ENCODE assay signal across 10 cellular contexts in genomic region chr17:42521036-42521435, GRCh38. TPM values are rescaled to one million over a fixed set of nuclear protein-coding genes. Genes with fewer than 3 reads are reported as not detected.
DNase-seq lines count a peak whose midpoint lies in the region; ATAC-seq and TF ChIP-seq lines count a peak whose summit lies in the region.
"Had no signal": no experiment of that assay in that cellular context is flagged by ENCODE, and none has a peak within 500 bp of the region (broad histone marks: within the 10 kb centered on the region; RNA-seq: fewer than 3 reads in every experiment).

No MANE protein-coding gene starts in this region.

- H3K4me1 ChIP-seq in endodermal cell (ENCODE audit: control insufficient read depth, insufficient read depth, low read length) = peaks cover 19% of the 10 kb centered on the region
- H3K4me1 ChIP-seq in neural progenitor cell = peaks cover 21% of the 10 kb centered on the region
- peaks cover 76% of the 10 kb centered on the region for H3K4me1 ChIP-seq in upper lobe of right lung

- no peaks in the 10 kb centered on the region for H3K36me3 Mint-ChIP-seq in activated T-cell treated with anti-CD3 and anti-CD28 coated beads, Interleukin-2, amount 50 U/mL, for 72 hours (ENCODE audit: insufficient read depth in 2 of 2)
- H3K36me3 Mint-ChIP-seq in endodermal cell (ENCODE audit: low read depth) = peaks cover 35% of the 10 kb centered on the region
- peaks cover 18% of the 10 kb centered on the region for H3K36me3 Mint-ChIP-seq in neural progenitor cell

- H3K4me3 ChIP-seq in endodermal cell (ENCODE audit: low read length) = no peak overlapping the region
- H3K4me3 ChIP-seq in neural progenitor cell = no peak overlapping the region
- no peak overlapping the region for H3K4me3 ChIP-seq in upper lobe of right lung

- no peak for TF ChIP-seq CTCF in endodermal cell (conservative IDR thresholded peaks at IDR 0.05)
- TF ChIP-seq CTCF in neural progenitor cell (IDR thresholded peaks at IDR 0.05) = no peak
- no peak for TF ChIP-seq CTCF in upper lobe of right lung (IDR thresholded peaks at IDR 0.05)

- no peak overlapping the region for H3K4me2 ChIP-seq in neural progenitor cell

- peak in 1 of 2 donors; percentile 42 for DNase-seq in activated T-cell treated with anti-CD3 and anti-CD28 coated beads, Interleukin-2, amount 50 U/mL, for 72 hours
- DNase-seq in activated T-cell treated with anti-CD3 and anti-CD28 coated beads for 4 hours (no peak), endodermal cell (peak; percentile 44), neural progenitor cell (ENCODE audit: low spot score) (no peak), upper lobe of right lung (no peak), RPMI8226 (no peak), cortex of kidney (lab: John Stamatoyannopoulos, UW) (no peak)
- DNase-seq: activated CD4-positive, alpha-beta T cell treated with anti-CD3 and anti-CD28 coated beads, Interleukin-2, amount 50 U/mL, for 48 hours; stimulated activated CD4-positive, alpha-beta T cell treated with anti-CD3 and anti-CD28 coated beads, Interleukin-2, amount 100 ng/mL, for 48 hours had no signal

- H3K27ac ChIP-seq in endodermal cell (ENCODE audit: low read depth, low read length) (peak overlapping the region; percentile 97), neural progenitor cell (no peak overlapping the region), upper lobe of right lung (peak overlapping the region; percentile 81)

- ATAC-seq in activated T-cell treated with anti-CD3 and anti-CD28 coated beads, Interleukin-2, amount 50 U/mL, for 72 hours (replicated peaks in 1 of 2) = peak; percentile 67 to 73
- ATAC-seq in upper lobe of right lung (no peak), HG02840 (IDR thresholded peaks at IDR 0.05; ENCODE audit: low FRiP score, unreplicated experiment) (no peak)

- H3K36me3 ChIP-seq in endodermal cell (ENCODE audit: control insufficient read depth, insufficient read depth, low read length) (peaks cover 14% of the 10 kb centered on the region), neural progenitor cell (no peaks in the 10 kb centered on the region), upper lobe of right lung (peaks cover 14% of the 10 kb centered on the region)

- H3K4me1 Mint-ChIP-seq in activated T-cell treated with anti-CD3 and anti-CD28 coated beads, Interleukin-2, amount 50 U/mL, for 72 hours (ENCODE audit: low read depth) = peaks cover 26% of the 10 kb centered on the region
- H3K4me1 Mint-ChIP-seq in endodermal cell (peaks cover 22% of the 10 kb centered on the region), neural progenitor cell (peaks cover 69% of the 10 kb centered on the region)

- H3K4me3 Mint-ChIP-seq in activated T-cell treated with anti-CD3 and anti-CD28 coated beads, Interleukin-2, amount 50 U/mL, for 72 hours = no peak overlapping the region
- H3K4me3 Mint-ChIP-seq in endodermal cell (no peak overlapping the region), neural progenitor cell (peak overlapping the region; percentile 77)

- no peak overlapping the region for H3K9ac ChIP-seq in endodermal cell (ENCODE audit: extremely low read depth, low read length, poor library complexity, severe bottlenecking)
- H3K9ac ChIP-seq in neural progenitor cell = no peak overlapping the region

- no peak overlapping the region for H3K27ac Mint-ChIP-seq in activated T-cell treated with anti-CD3 and anti-CD28 coated beads, Interleukin-2, amount 50 U/mL, for 72 hours
- no peak overlapping the region for H3K27ac Mint-ChIP-seq in endodermal cell
- H3K27ac Mint-ChIP-seq in neural progenitor cell = peak overlapping the region; percentile 100

- 92 to 93% methylated on average over 3 to 8 of the region's 8 CpGs for WGBS in endodermal cell (ENCODE audit: insufficient coverage in 1 of 2, insufficient read length in 1 of 2), 2 experiments

- H3K9me3 ChIP-seq in endodermal cell (ENCODE audit: control insufficient read depth, low read length) (no peaks in the 10 kb centered on the region), neural progenitor cell (ENCODE audit: low read depth) (no peaks in the 10 kb centered on the region), upper lobe of right lung (no peaks in the 10 kb centered on the region)

- intact Hi-C loops in upper lobe of right lung (cut with DNase I) = no loop called here

- H3K9me3 Mint-ChIP-seq in activated T-cell treated with anti-CD3 and anti-CD28 coated beads, Interleukin-2, amount 50 U/mL, for 72 hours = no peaks in the 10 kb centered on the region
- H3K9me3 Mint-ChIP-seq in endodermal cell = no peaks in the 10 kb centered on the region
- H3K9me3 Mint-ChIP-seq in neural progenitor cell = no peaks in the 10 kb centered on the region

- H3K79me2 ChIP-seq in neural progenitor cell (ENCODE audit: low read depth) = no peaks in the 10 kb centered on the region

- peaks cover 17% of the 10 kb centered on the region for H3F3A ChIP-seq in neural progenitor cell (ENCODE audit: low read depth)

- peaks cover 13% of the 10 kb centered on the region for H3K27me3 Mint-ChIP-seq in activated T-cell treated with anti-CD3 and anti-CD28 coated beads, Interleukin-2, amount 50 U/mL, for 72 hours (ENCODE audit: low read depth)
- peaks cover under 1% of the 10 kb centered on the region for H3K27me3 Mint-ChIP-seq in endodermal cell (ENCODE audit: insufficient read depth)
- peaks cover 10% of the 10 kb centered on the region for H3K27me3 Mint-ChIP-seq in neural progenitor cell (ENCODE audit: insufficient read depth, low read depth)

- no peak overlapping the region for H2AFZ ChIP-seq in neural progenitor cell (replicated peaks)

- H3K27me3 ChIP-seq in endodermal cell (ENCODE audit: control insufficient read depth, insufficient read depth, low read length, poor library complexity, severe bottlenecking) = no peaks in the 10 kb centered on the region
- H3K27me3 ChIP-seq in neural progenitor cell = no peaks in the 10 kb centered on the region
- no peaks in the 10 kb centered on the region for H3K27me3 ChIP-seq in upper lobe of right lung

- no peaks in the 10 kb centered on the region for H4K20me1 ChIP-seq in neural progenitor cell (ENCODE audit: low read depth)

RNA-seq across cellular contexts. Expression of gene NAGLU, which starts 15.0 kb away (rescaled TPM):
- 1 to 10 TPM; 9.4 to 9.8 TPM for total RNA-seq in activated T-cell treated with anti-CD3 and anti-CD28 coated beads, Interleukin-2, amount 50 U/mL, for 72 hours
- total RNA-seq in endodermal cell (10 to 100 TPM; 29.1 to 31.5 TPM), neural progenitor cell (ENCODE audit: low replicate concordance) (6.2 and 24.7 TPM in 2 replicates), upper lobe of right lung (46.9 TPM)
- 15.7 TPM for polyA plus RNA-seq in endodermal cell (2013, experiment 1 of 2)
- polyA plus RNA-seq in endodermal cell (2013, experiment 2 of 2) = 13.6 TPM

RNA-seq across cellular contexts. Expression of gene HSD17B1, which starts 31.7 kb away (rescaled TPM):
- total RNA-seq in activated T-cell treated with anti-CD3 and anti-CD28 coated beads, Interleukin-2, amount 50 U/mL, for 72 hours = 1 to 10 TPM; 1.3 to 1.8 TPM
- total RNA-seq in endodermal cell = 1 to 10 TPM; 2.4 to 2.8 TPM
- polyA plus RNA-seq in endodermal cell (2013, experiment 1 of 2) = 2.1 TPM
- 1.2 TPM for polyA plus RNA-seq in endodermal cell (2013, experiment 2 of 2)
- total RNA-seq in neural progenitor cell (ENCODE audit: low replicate concordance) = 2.2 and 2.6 TPM in 2 replicates
- total RNA-seq in upper lobe of right lung = 1.4 TPM

RNA-seq across cellular contexts. Expression of gene COASY, which starts 40.9 kb away (rescaled TPM):
- 10 to 100 TPM; 98.2 to 98.5 TPM for total RNA-seq in activated T-cell treated with anti-CD3 and anti-CD28 coated beads, Interleukin-2, amount 50 U/mL, for 72 hours
- total RNA-seq in endodermal cell (10 to 100 TPM; 97.7 to 99.4 TPM), neural progenitor cell (ENCODE audit: low replicate concordance) (6.1 and 21.6 TPM in 2 replicates), upper lobe of right lung (63.3 TPM)
- 75.8 TPM for polyA plus RNA-seq in endodermal cell (2013, experiment 1 of 2)
- polyA plus RNA-seq in endodermal cell (2013, experiment 2 of 2) = 59.8 TPM

RNA-seq across cellular contexts. Expression of gene MLX, which starts 45.9 kb away (rescaled TPM):
- total RNA-seq in activated T-cell treated with anti-CD3 and anti-CD28 coated beads, Interleukin-2, amount 50 U/mL, for 72 hours = 10 to 100 TPM; 38.8 to 41.2 TPM
- total RNA-seq in endodermal cell = 10 to 100 TPM; 37.1 to 38.5 TPM
- 38.7 TPM for polyA plus RNA-seq in endodermal cell (2013, experiment 1 of 2)
- polyA plus RNA-seq in endodermal cell (2013, experiment 2 of 2) = 34.2 TPM
- total RNA-seq in neural progenitor cell (ENCODE audit: low replicate concordance) = 15.8 and 21.3 TPM in 2 replicates
- 61.3 TPM for total RNA-seq in upper lobe of right lung

RNA-seq across cellular contexts. Expression of gene PSMC3IP, which starts 56.5 kb away (rescaled TPM):
- 10 to 100 TPM; 31.7 to 40.7 TPM for total RNA-seq in activated T-cell treated with anti-CD3 and anti-CD28 coated beads, Interleukin-2, amount 50 U/mL, for 72 hours
- total RNA-seq in endodermal cell (10 to 100 TPM; 27.8 to 38.6 TPM), neural progenitor cell (ENCODE audit: low replicate concordance) (22.8 and 23.7 TPM in 2 replicates), upper lobe of right lung (4.2 TPM)
- 29.5 TPM for polyA plus RNA-seq in endodermal cell (2013, experiment 1 of 2)
- 27.7 TPM for polyA plus RNA-seq in endodermal cell (2013, experiment 2 of 2)

Comparison
In these comparisons a context has a peak if more than half of its experiments do, and no peak if none do; other contexts are left out.
1. ATAC-seq: peak in activated T-cell treated with anti-CD3 and anti-CD28 coated beads, Interleukin-2, amount 50 U/mL, for 72 hours (2 of 2); none in upper lobe of right lung (single experiment) and HG02840 (single experiment).